ENCODE assay signal across 8 cellular contexts in the genomic region with DNA sequence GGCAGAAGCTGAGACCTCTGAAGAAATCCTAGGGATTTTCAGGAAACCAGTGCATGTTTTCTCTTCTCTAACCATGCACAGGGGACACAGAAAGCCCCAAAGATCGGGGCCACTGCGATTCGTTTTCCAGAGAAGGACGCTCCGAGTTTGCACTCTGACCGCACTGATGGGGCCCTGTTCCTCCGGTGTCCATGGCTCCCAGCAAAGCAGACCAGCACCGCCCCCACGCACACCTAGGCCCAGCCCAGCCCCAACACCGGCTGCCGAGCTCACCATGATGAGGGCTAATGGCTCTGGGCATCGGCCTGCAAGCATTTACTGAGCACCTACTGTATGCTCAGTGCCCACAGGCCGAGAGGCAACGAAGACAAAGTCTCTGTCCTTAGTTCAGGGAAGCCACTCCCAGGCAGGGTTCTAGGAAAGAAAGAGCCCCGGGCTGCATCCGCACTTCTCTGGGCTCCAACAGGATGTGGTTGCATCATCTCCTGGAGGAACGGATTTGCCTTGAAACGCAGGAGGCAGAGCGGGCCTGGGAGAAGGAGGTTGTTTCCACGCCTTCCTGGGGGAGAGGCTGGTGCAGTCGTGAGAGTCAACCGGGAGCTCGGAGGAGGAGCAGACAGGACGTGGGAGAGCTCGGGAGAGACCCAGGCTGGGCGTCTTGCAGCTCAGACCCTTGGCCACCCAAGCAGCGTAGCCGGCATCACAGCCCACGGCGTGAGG.
DNase-seq lines count a peak whose midpoint lies in the region; ATAC-seq and TF ChIP-seq lines count a peak whose summit lies in the region.
"Not testable (repeated sequence)": the region's sequence is repeated elsewhere in the genome, so short reads cannot be mapped to it uniquely, and the experiment has no call there.

No MANE protein-coding gene starts in this region.

- not testable (repeated sequence) for TF ChIP-seq POLR2A in right lobe of liver (IDR thresholded peaks at IDR 0.05)

- not testable (repeated sequence) for H3K4me1 ChIP-seq in GM23338 (ENCODE audit: insufficient read depth); RWPE2 (ENCODE audit: insufficient read depth, poor library complexity, severe bottlenecking); heart right ventricle; right cardiac atrium (ENCODE audit: control insufficient read depth, insufficient read depth, low read length); right lobe of liver; upper lobe of right lung

- not testable (repeated sequence) for H3K9me3 ChIP-seq in RWPE2 (ENCODE audit: severe bottlenecking); heart right ventricle; right cardiac atrium (ENCODE audit: control insufficient read depth, low read length); right lobe of liver; upper lobe of right lung

- not testable (repeated sequence) for H3K4me2 ChIP-seq in GM23338

- DNase-seq in GM23338 (ENCODE audit: low spot score); RWPE2 (ENCODE audit: low spot score); Right ventricle myocardium inferior (ENCODE audit: missing footprints); heart right ventricle; right cardiac atrium; right lobe of liver; upper lobe of right lung: not testable (repeated sequence)

- intact Hi-C loops in Right ventricle myocardium inferior (cut with DNase I); heart right ventricle (cut with DNase I); right cardiac atrium (cut with DNase I); right lobe of liver (cut with DNase I); upper lobe of right lung (cut with DNase I): not testable (repeated sequence)

- not testable (repeated sequence) for H3K27me3 ChIP-seq in GM23338 (ENCODE audit: insufficient read depth); RWPE2 (ENCODE audit: insufficient read depth, poor library complexity, severe bottlenecking); heart right ventricle; right cardiac atrium (ENCODE audit: control insufficient read depth, insufficient read depth); right lobe of liver; upper lobe of right lung

- H3K9me3 Mint-ChIP-seq in GM23338, result not testable (repeated sequence)

- H3K36me3 Mint-ChIP-seq in GM23338 (ENCODE audit: low read depth), result not testable (repeated sequence)

- not testable (repeated sequence) for H4K20me1 ChIP-seq in GM23338 (replicated peaks; ENCODE audit: insufficient read depth)

- not testable (repeated sequence) for H3F3A ChIP-seq in GM23338 (replicated peaks; ENCODE audit: low read depth)

- not testable (repeated sequence) for H3K4me3 ChIP-seq in GM23338; RWPE2 (ENCODE audit: severe bottlenecking); heart right ventricle; right cardiac atrium (ENCODE audit: low read length); right lobe of liver; upper lobe of right lung

- not testable (repeated sequence) for H2AFZ ChIP-seq in GM23338

- not testable (repeated sequence) for H3K9me2 ChIP-seq in GM23338 (ENCODE audit: insufficient read depth)

- H3K27me3 Mint-ChIP-seq in GM23338 (ENCODE audit: insufficient read depth, low read depth, poor library complexity), result not testable (repeated sequence)

- H3K36me3 ChIP-seq in GM23338 (ENCODE audit: insufficient read depth); RWPE2 (ENCODE audit: low read depth); heart right ventricle; right lobe of liver; upper lobe of right lung: not testable (repeated sequence)

- H3K27ac ChIP-seq in GM23338 (ENCODE audit: low read depth); RWPE2 (ENCODE audit: poor library complexity, severe bottlenecking); heart right ventricle; right cardiac atrium (ENCODE audit: low read length); right lobe of liver; upper lobe of right lung: not testable (repeated sequence)

- not testable (repeated sequence) for H3K27ac Mint-ChIP-seq in GM23338

- WGBS in heart right ventricle, 2 donors, result no CpG with 5 or more reads among the region's 30 CpGs
- no CpG with 5 or more reads among the region's 30 CpGs for WGBS in right cardiac atrium
- no CpG with 5 or more reads among the region's 30 CpGs for WGBS in right lobe of liver (ENCODE audit: insufficient coverage, low coverage, low lambda C conversion rate, missing lambda C conversion rate)

- H3K79me2 ChIP-seq in GM23338 (replicated peaks; ENCODE audit: insufficient read depth), result not testable (repeated sequence)

- not testable (repeated sequence) for H3K4me3 Mint-ChIP-seq in GM23338

- not testable (repeated sequence) for TF ChIP-seq CTCF in GM23338 (conservative IDR thresholded peaks at IDR 0.05; ENCODE audit: low read depth in 2 of 2); RWPE2 (IDR thresholded peaks at IDR 0.05; ENCODE audit: poor library complexity, severe bottlenecking); heart right ventricle (IDR thresholded peaks at IDR 0.05); right lobe of liver (IDR thresholded peaks at IDR 0.05); upper lobe of right lung (IDR thresholded peaks at IDR 0.05)

- H3K4me1 Mint-ChIP-seq in GM23338, result not testable (repeated sequence)

- peak; percentile 15; the same call in 2 of the 3 replicates for ATAC-seq in GM23338
- ATAC-seq in RWPE2 (ENCODE audit: low read depth), result peak; percentile 38; the same call in 1 of the 3 replicates
- ATAC-seq in esophagus mucosa, result peak; percentile 19
- ATAC-seq in Right ventricle myocardium inferior, result peak; percentile 36
- ATAC-seq in heart right ventricle, result peak; percentile 43 to 84 (median 72)
- peak; percentile 40 to 71 for ATAC-seq in right cardiac atrium
- peak in 3 of 4 donors; percentile 17 to 60 (median 50) for ATAC-seq in right lobe of liver
- ATAC-seq in upper lobe of right lung, result peak; percentile 5

Comparison
In these comparisons a context has a peak if more than half of its experiments do, and no peak if none do; other contexts are left out.
1. ATAC-seq: peak in every context shown above with its lines; median percentile 72 in heart right ventricle; 56 in right cardiac atrium; 50 in right lobe of liver; 38 in RWPE2; 36 in Right ventricle myocardium inferior; 19 in esophagus mucosa; 15 in GM23338; 5 in upper lobe of right lung.